Comparison of ENCODE assay signal across 9 cellular contexts in the genomic region with DNA sequence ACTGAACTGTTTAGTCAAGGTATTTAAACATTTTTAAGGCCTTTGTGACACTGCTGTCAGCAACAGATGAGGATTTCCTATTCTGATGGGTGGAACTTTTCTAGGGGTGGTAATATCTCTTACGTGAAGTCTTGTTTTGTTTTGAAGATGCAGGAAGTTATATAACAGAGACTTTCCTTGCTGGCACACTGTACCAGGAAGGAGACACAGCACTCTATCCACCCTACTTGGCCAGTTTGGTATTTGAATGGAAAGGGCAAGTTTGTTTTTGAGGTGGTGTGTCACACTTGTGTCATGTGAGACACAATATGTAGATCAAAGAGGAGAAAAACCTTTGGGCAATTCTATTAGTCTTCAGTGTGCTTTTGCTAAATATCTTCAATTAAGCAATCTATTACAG. TPM values are rescaled to one million over a fixed set of nuclear protein-coding genes. Genes with fewer than 3 reads are reported as not detected.
DNase-seq lines count a peak whose midpoint lies in the region; ATAC-seq, FAIRE-seq and TF ChIP-seq lines count a peak whose summit lies in the region.
"Had no signal": no experiment of that assay in that cellular context is flagged by ENCODE, and none has a peak within 500 bp of the region (broad histone marks: within the 10 kb centered on the region; RNA-seq: fewer than 3 reads in every experiment).

No MANE protein-coding gene starts in this region.

- no peak for TF ChIP-seq EP300 in SK-N-SH (IDR thresholded peaks at IDR 0.05; ENCODE audit: borderline replicate concordance in 1 of 2, low read depth in 1 of 2, low read length in 1 of 2)

- CTCF ChIA-PET in SK-N-SH (lab: Yijun Ruan, JAX) = no interaction called here

- H3K27ac ChIP-seq in SK-N-SH (ENCODE audit: low read depth in 2 of 2, low read length in 1 of 2) = no peak overlapping the region

- H2AFZ ChIP-seq in SK-N-SH (ENCODE audit: low read depth) = peak overlapping the region; percentile 40

- no peaks in the 10 kb centered on the region for H3K9me3 Mint-ChIP-seq in stimulated activated effector memory CD8-positive, alpha-beta T cell treated with anti-CD3 and anti-CD28 coated beads, Interleukin-12 subunit alpha, Interleukin-12 subunit beta, amount 100 ng/mL, for 72 hours

- H3K27ac Mint-ChIP-seq in stimulated activated effector memory CD8-positive, alpha-beta T cell treated with anti-CD3 and anti-CD28 coated beads, Interleukin-12 subunit alpha, Interleukin-12 subunit beta, amount 100 ng/mL, for 72 hours = peak overlapping the region; percentile 96

- no peaks in the 10 kb centered on the region for H3K36me3 ChIP-seq in SK-N-SH (replicated peaks in 1 of 2; ENCODE audit: control insufficient read depth in 1 of 2, insufficient read depth in 2 of 2, low read length in 1 of 2)

- H3K4me3 ChIP-seq in SK-N-SH (ENCODE audit: low read depth in 2 of 2, low read length in 1 of 2) = no peak overlapping the region

- H3K4me1 Mint-ChIP-seq in stimulated activated effector memory CD8-positive, alpha-beta T cell treated with anti-CD3 and anti-CD28 coated beads, Interleukin-12 subunit alpha, Interleukin-12 subunit beta, amount 100 ng/mL, for 72 hours = peaks cover 25% of the 10 kb centered on the region

- POLR2A ChIA-PET in SK-N-SH (lab: Yijun Ruan, JAX) = no interaction called here

- no peaks in the 10 kb centered on the region for H3K27me3 ChIP-seq in SK-N-SH (ENCODE audit: insufficient read depth)

- H3K9ac ChIP-seq in SK-N-SH = no peak overlapping the region

- no peaks in the 10 kb centered on the region for H4K20me1 ChIP-seq in SK-N-SH (ENCODE audit: insufficient read depth)

- H3F3A ChIP-seq in SK-N-SH (replicated peaks; ENCODE audit: insufficient read depth) = peaks cover 7% of the 10 kb centered on the region

- no peak for FAIRE-seq in urothelium cell line (lab: Jason Lieb, UNC)
- FAIRE-seq: A204.1 had no signal

- WGBS in SK-N-SH (ENCODE audit: low lambda C conversion rate) = 83% methylated on average over 1 of the region's 1 CpG

- no peaks in the 10 kb centered on the region for H3K36me3 Mint-ChIP-seq in stimulated activated effector memory CD8-positive, alpha-beta T cell treated with anti-CD3 and anti-CD28 coated beads, Interleukin-12 subunit alpha, Interleukin-12 subunit beta, amount 100 ng/mL, for 72 hours

- H3K4me3 Mint-ChIP-seq in stimulated activated effector memory CD8-positive, alpha-beta T cell treated with anti-CD3 and anti-CD28 coated beads, Interleukin-12 subunit alpha, Interleukin-12 subunit beta, amount 100 ng/mL, for 72 hours = peak overlapping the region; percentile 60

- no peak for TF ChIP-seq RAD21 in SK-N-SH (IDR thresholded peaks at IDR 0.05; ENCODE audit: low read length)

- no peak for ATAC-seq in SK-N-SH treated with all-trans-retinoic acid at 6 μM for 48 hours
- ATAC-seq in stimulated activated effector memory CD8-positive, alpha-beta T cell treated with anti-CD3 and anti-CD28 coated beads, Interleukin-12 subunit alpha, Interleukin-12 subunit beta, amount 100 ng/mL, for 72 hours = peak; percentile 85

- no peaks in the 10 kb centered on the region for H3K79me2 ChIP-seq in SK-N-SH (ENCODE audit: insufficient read depth)

- DNase-seq in SK-N-SH = no peak
- peak; percentile 11 for DNase-seq in HPDE6-E6E7 (ENCODE audit: extremely low spot score)
- peak; percentile 78 for DNase-seq in dermis blood vessel endothelial cell
- peak in 1 of 2 donors; percentile 58 for DNase-seq in stimulated activated effector memory CD8-positive, alpha-beta T cell treated with anti-CD3 and anti-CD28 coated beads, Interleukin-12 subunit alpha, Interleukin-12 subunit beta, amount 100 ng/mL, for 72 hours (ENCODE audit: low spot score in 2 of 2)
- DNase-seq in NOMO-1 treated with dmso at 0.1 percent for 144 hours (lab: John Stamatoyannopoulos, UW; ENCODE audit: unreplicated experiment) = no peak
- DNase-seq in middle frontal gyrus (ENCODE audit: extremely low spot score, low spot score) = no peak
- no peak for DNase-seq in urothelium cell line (ENCODE audit: low spot score)

- H3K4me2 ChIP-seq in SK-N-SH = no peak overlapping the region

- no peaks in the 10 kb centered on the region for H3K9me2 ChIP-seq in SK-N-SH

- no peaks in the 10 kb centered on the region for H3K9me3 ChIP-seq in SK-N-SH

- no peaks in the 10 kb centered on the region; a peak in 1 of 4 replicates for H3K4me1 ChIP-seq in SK-N-SH (ENCODE audit: control insufficient read depth in 1 of 2, insufficient read depth in 2 of 2, low read depth in 1 of 2, low read length in 1 of 2)

- TF ChIP-seq CTCF in SK-N-SH (IDR thresholded peaks at IDR 0.05) = no peak

TF ChIP-seq in SK-N-SH, 30 proteins besides CTCF, POLR2A, EP300 and RAD21:
- TF ChIP-seq NFIC (IDR thresholded peaks at IDR 0.05; ENCODE audit: borderline replicate concordance) = no peak
- TF ChIP-seq CHD2 (IDR thresholded peaks at IDR 0.05; ENCODE audit: low read length, partially characterized antibody) = no peak
- no peak for TF ChIP-seq POLR2AphosphoS5 (IDR thresholded peaks at IDR 0.05; ENCODE audit: low read depth, low read length)
- no peak for TF ChIP-seq RXRA (IDR thresholded peaks at IDR 0.05; ENCODE audit: borderline replicate concordance, low read depth)
- TF ChIP-seq EZH2phosphoT487 (IDR thresholded peaks at IDR 0.05; ENCODE audit: borderline replicate concordance, low read depth) = no peak
- no peak for TF ChIP-seq TCF12 (IDR thresholded peaks at IDR 0.05)
- TF ChIP-seq FOXM1 (IDR thresholded peaks at IDR 0.05; ENCODE audit: low read depth) = no peak

TF ChIP-seq in SK-N-SH treated with all-trans-retinoic acid at 6 μM for 48 hours, 23 proteins besides CTCF, POLR2A, EP300 and RAD21 (continues in another document):
- no peak for TF ChIP-seq TCF4 (CRISPR knock-in tag; IDR thresholded peaks at IDR 0.05; ENCODE audit: borderline replicate concordance)
- no peak for TF ChIP-seq SNAI2 (CRISPR knock-in tag; IDR thresholded peaks at IDR 0.05)
- TF ChIP-seq ISL1 (CRISPR knock-in tag; IDR thresholded peaks at IDR 0.05) = no peak
- no peak for TF ChIP-seq ZC3H10 (CRISPR knock-in tag; IDR thresholded peaks at IDR 0.05)
- no peak for TF ChIP-seq ESRRG (CRISPR knock-in tag; IDR thresholded peaks at IDR 0.05)
- TF ChIP-seq BACH2 (CRISPR knock-in tag; IDR thresholded peaks at IDR 0.05; ENCODE audit: borderline replicate concordance) = no peak
- no peak for TF ChIP-seq ZNF70 (CRISPR knock-in tag; IDR thresholded peaks at IDR 0.05)
- TF ChIP-seq, protein P1, sequence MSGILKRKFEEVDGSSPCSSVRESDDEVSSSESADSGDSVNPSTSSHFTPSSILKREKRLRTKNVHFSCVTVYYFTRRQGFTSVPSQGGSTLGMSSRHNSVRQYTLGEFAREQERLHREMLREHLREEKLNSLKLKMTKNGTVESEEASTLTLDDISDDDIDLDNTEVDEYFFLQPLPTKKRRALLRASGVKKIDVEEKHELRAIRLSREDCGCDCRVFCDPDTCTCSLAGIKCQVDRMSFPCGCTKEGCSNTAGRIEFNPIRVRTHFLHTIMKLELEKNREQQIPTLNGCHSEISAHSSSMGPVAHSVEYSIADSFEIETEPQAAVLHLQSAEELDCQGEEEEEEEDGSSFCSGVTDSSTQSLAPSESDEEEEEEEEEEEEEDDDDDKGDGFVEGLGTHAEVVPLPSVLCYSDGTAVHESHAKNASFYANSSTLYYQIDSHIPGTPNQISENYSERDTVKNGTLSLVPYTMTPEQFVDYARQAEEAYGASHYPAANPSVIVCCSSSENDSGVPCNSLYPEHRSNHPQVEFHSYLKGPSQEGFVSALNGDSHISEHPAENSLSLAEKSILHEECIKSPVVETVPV (CRISPR knock-in tag; IDR thresholded peaks at IDR 0.05) = no peak
- TF ChIP-seq ZFP30 (CRISPR knock-in tag; IDR thresholded peaks at IDR 0.05) = no peak
- TF ChIP-seq, protein P2, sequence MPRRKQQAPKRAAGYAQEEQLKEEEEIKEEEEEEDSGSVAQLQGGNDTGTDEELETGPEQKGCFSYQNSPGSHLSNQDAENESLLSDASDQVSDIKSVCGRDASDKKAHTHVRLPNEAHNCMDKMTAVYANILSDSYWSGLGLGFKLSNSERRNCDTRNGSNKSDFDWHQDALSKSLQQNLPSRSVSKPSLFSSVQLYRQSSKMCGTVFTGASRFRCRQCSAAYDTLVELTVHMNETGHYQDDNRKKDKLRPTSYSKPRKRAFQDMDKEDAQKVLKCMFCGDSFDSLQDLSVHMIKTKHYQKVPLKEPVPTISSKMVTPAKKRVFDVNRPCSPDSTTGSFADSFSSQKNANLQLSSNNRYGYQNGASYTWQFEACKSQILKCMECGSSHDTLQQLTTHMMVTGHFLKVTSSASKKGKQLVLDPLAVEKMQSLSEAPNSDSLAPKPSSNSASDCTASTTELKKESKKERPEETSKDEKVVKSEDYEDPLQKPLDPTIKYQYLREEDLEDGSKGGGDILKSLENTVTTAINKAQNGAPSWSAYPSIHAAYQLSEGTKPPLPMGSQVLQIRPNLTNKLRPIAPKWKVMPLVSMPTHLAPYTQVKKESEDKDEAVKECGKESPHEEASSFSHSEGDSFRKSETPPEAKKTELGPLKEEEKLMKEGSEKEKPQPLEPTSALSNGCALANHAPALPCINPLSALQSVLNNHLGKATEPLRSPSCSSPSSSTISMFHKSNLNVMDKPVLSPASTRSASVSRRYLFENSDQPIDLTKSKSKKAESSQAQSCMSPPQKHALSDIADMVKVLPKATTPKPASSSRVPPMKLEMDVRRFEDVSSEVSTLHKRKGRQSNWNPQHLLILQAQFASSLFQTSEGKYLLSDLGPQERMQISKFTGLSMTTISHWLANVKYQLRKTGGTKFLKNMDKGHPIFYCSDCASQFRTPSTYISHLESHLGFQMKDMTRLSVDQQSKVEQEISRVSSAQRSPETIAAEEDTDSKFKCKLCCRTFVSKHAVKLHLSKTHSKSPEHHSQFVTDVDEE (CRISPR knock-in tag; IDR thresholded peaks at IDR 0.05) = no peak
- no peak for TF ChIP-seq ZNF8 (CRISPR knock-in tag; IDR thresholded peaks at IDR 0.05)
- TF ChIP-seq PPARA (CRISPR knock-in tag; IDR thresholded peaks at IDR 0.05; ENCODE audit: borderline replicate concordance) = no peak
- TF ChIP-seq TOX (CRISPR knock-in tag; IDR thresholded peaks at IDR 0.05; ENCODE audit: borderline replicate concordance) = no peak

RNA-seq across cellular contexts. Expression of a gene that starts 51.6 kb away (rescaled TPM):
- polyA plus RNA-seq in SK-N-SH (2012; rRNA removed) = 31.6 and 39.5 TPM in 2 replicates
- 38.2 and 50.5 TPM in 2 replicates for polyA plus RNA-seq in SK-N-SH (2012; cell fraction: cytosol; rRNA removed)
- 38.8 and 56.5 TPM in 2 replicates for polyA plus RNA-seq in SK-N-SH (2012; cell fraction: nucleus; rRNA removed)
- 85.6 and 89.0 TPM in 2 replicates for total RNA-seq in dermis blood vessel endothelial cell

RNA-seq across cellular contexts. Expression of a gene that starts 56.0 kb away (rescaled TPM):
- 17.4 and 19.3 TPM in 2 replicates for polyA plus RNA-seq in SK-N-SH (2012; rRNA removed)
- 22.0 and 30.2 TPM in 2 replicates for polyA plus RNA-seq in SK-N-SH (2012; cell fraction: cytosol; rRNA removed)
- 16.0 and 43.6 TPM in 2 replicates for polyA plus RNA-seq in SK-N-SH (2012; cell fraction: nucleus; rRNA removed)
- 54.8 and 76.5 TPM in 2 replicates for total RNA-seq in dermis blood vessel endothelial cell

Comparison
In these comparisons a context has a peak if more than half of its experiments do, and no peak if none do; other contexts are left out.
1. DNase-seq: peak in HPDE6-E6E7 (single experiment) and dermis blood vessel endothelial cell (single experiment); none in SK-N-SH (single experiment), NOMO-1 treated with dmso at 0.1 percent for 144 hours (single experiment), middle frontal gyrus (single experiment) and urothelium cell line (single experiment).